ENCODE assay signal across 1 cellular context in the genomic region with DNA sequence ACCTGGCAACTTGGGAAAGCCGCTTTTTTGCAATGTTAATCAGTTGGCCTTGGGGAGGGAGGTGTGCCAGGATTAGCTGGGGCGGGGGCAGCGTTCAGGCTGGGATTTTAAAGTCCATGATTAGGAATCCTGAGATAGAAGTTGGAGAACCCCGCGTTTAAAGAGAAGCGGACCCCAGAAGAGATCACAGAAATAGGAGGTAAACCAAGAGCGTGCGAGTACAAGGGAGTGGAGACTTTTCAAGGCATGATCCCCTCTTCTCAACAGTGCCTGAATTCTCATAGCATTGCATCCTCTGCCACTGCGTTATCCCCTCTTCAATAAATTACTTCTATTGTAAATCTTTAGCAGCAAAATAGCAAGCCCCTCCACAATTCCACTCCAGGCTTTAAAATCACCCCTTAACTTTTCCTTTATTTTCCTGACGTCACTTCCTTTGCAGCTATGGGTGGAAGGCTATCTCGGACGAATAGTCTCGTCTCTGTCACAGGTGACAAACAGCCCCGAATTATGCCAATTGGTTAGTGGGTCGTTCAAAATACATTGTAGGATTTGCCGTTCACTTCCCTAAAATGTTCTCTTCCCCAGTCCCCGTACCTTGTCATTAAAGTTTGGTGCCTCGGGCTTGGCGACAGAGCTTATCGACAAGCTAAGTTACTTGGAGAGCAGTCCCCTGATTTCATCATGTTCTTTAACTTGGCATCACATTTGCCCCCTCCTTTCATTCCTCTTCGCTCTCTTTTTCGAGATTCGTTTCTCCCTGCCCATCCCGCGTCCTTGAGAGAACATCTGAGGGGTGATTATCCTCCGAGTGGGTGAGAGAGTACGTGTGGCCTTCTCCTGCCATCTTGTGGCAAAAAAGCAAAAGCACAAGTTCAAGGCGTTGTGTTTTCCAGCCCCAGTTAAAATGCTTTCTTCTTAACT.
A peak's percentile ranks its signal among the peaks of the same experiment; 100 is the strongest.
TF ChIP-seq lines count a peak whose summit lies in the region.

No MANE protein-coding gene starts in this region.

TF ChIP-seq in HepG2, 621 proteins besides CTCF, POLR2A, EP300 and RAD21 (continued from another document and continues in another):
- TF ChIP-seq CSRNP1 (CRISPR knock-in tag; IDR thresholded peaks at IDR 0.05): 0 out of 2 replicates have a peak, but pooled peaks have one; percentile 11
- TF ChIP-seq ZNF766 (CRISPR knock-in tag; IDR thresholded peaks at IDR 0.05; ENCODE audit: borderline replicate concordance): 0 out of 2 replicates have a peak, but pooled peaks have one; percentile 32
- no peak for TF ChIP-seq NFAT5 (CRISPR knock-in tag; IDR thresholded peaks at IDR 0.05)
- no peak for TF ChIP-seq GZF1 (CRISPR knock-in tag; IDR thresholded peaks at IDR 0.05)
- TF ChIP-seq, protein P1, sequence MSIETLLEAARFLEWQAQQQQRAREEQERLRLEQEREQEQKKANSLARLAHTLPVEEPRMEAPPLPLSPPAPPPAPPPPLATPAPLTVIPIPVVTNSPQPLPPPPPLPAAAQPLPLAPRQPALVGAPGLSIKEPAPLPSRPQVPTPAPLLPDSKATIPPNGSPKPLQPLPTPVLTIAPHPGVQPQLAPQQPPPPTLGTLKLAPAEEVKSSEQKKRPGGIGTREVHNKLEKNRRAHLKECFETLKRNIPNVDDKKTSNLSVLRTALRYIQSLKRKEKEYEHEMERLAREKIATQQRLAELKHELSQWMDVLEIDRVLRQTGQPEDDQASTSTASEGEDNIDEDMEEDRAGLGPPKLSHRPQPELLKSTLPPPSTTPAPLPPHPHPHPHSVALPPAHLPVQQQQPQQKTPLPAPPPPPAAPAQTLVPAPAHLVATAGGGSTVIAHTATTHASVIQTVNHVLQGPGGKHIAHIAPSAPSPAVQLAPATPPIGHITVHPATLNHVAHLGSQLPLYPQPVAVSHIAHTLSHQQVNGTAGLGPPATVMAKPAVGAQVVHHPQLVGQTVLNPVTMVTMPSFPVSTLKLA (IDR thresholded peaks at IDR 0.05): no peak
- no peak for TF ChIP-seq PAX8 (CRISPR knock-in tag; IDR thresholded peaks at IDR 0.05; ENCODE audit: borderline replicate concordance)
- no peak for TF ChIP-seq ZNF629 (CRISPR knock-in tag; conservative IDR thresholded peaks at IDR 0.05)
- no peak for TF ChIP-seq ZNF841 (CRISPR knock-in tag; IDR thresholded peaks at IDR 0.05; ENCODE audit: borderline replicate concordance)
- TF ChIP-seq RBM39 (IDR thresholded peaks at IDR 0.05; ENCODE audit: low read depth, low read length, poor library complexity, severe bottlenecking): no peak
- no peak for TF ChIP-seq AGO1 (IDR thresholded peaks at IDR 0.05; ENCODE audit: low read depth, low read length, poor library complexity, severe bottlenecking)
- TF ChIP-seq FOSL1 (CRISPR knock-in tag; IDR thresholded peaks at IDR 0.05; ENCODE audit: borderline replicate concordance): no peak
- no peak for TF ChIP-seq GMEB1 (CRISPR knock-in tag; IDR thresholded peaks at IDR 0.05; ENCODE audit: borderline replicate concordance)
- TF ChIP-seq SMC3 (IDR thresholded peaks at IDR 0.05; ENCODE audit: low read length): peak; percentile 89
- TF ChIP-seq USF2 (IDR thresholded peaks at IDR 0.05; ENCODE audit: low read depth, low read length): no peak
- TF ChIP-seq USF2 (CRISPR knock-in tag; IDR thresholded peaks at IDR 0.05; ENCODE audit: borderline replicate concordance): no peak
- peak; percentile 61 for TF ChIP-seq NFYC (CRISPR knock-in tag; IDR thresholded peaks at IDR 0.05)
- TF ChIP-seq THAP11 (CRISPR knock-in tag; IDR thresholded peaks at IDR 0.05): peak; percentile 71
- TF ChIP-seq KLF16 (CRISPR knock-in tag; IDR thresholded peaks at IDR 0.05): 0 out of 4 replicates have a peak, but pooled peaks of 1 of the 2 experiments have one; percentile 29
- TF ChIP-seq MED8 (CRISPR knock-in tag; IDR thresholded peaks at IDR 0.05; ENCODE audit: insufficient replicate concordance): no peak
- 0 out of 2 replicates have a peak, but pooled peaks have one; percentile 25 for TF ChIP-seq KAT7 (CRISPR knock-in tag; IDR thresholded peaks at IDR 0.05; ENCODE audit: borderline replicate concordance)
- TF ChIP-seq HNF1B (CRISPR knock-in tag; IDR thresholded peaks at IDR 0.05): peak; percentile 84
- no peak for TF ChIP-seq ZNF724P (CRISPR knock-in tag; IDR thresholded peaks at IDR 0.05; ENCODE audit: borderline replicate concordance)
- TF ChIP-seq, protein P2, sequence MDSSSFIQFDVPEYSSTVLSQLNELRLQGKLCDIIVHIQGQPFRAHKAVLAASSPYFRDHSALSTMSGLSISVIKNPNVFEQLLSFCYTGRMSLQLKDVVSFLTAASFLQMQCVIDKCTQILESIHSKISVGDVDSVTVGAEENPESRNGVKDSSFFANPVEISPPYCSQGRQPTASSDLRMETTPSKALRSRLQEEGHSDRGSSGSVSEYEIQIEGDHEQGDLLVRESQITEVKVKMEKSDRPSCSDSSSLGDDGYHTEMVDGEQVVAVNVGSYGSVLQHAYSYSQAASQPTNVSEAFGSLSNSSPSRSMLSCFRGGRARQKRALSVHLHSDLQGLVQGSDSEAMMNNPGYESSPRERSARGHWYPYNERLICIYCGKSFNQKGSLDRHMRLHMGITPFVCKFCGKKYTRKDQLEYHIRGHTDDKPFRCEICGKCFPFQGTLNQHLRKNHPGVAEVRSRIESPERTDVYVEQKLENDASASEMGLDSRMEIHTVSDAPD (CRISPR knock-in tag; IDR thresholded peaks at IDR 0.05): no peak
- TF ChIP-seq ZNF274 (CRISPR knock-in tag; IDR thresholded peaks at IDR 0.05): no peak
- peak; percentile 39; the same call in 1 of the 2 replicates for TF ChIP-seq SP2 (CRISPR knock-in tag; IDR thresholded peaks at IDR 0.05)
- TF ChIP-seq TBP (CRISPR knock-in tag; IDR thresholded peaks at IDR 0.05): no peak
- TF ChIP-seq ZNF367 (CRISPR knock-in tag; IDR thresholded peaks at IDR 0.05; ENCODE audit: borderline replicate concordance): no peak
- peak; percentile 66; the same call in 1 of the 2 replicates for TF ChIP-seq HDAC1 (CRISPR knock-in tag; IDR thresholded peaks at IDR 0.05)
- TF ChIP-seq HOXA9 (CRISPR knock-in tag; IDR thresholded peaks at IDR 0.05; ENCODE audit: borderline replicate concordance): no peak
- peak; percentile 41 for TF ChIP-seq SMAD3 (CRISPR knock-in tag; IDR thresholded peaks at IDR 0.05)
- peak; percentile 50; the same call in 1 of the 2 replicates for TF ChIP-seq MYPOP (CRISPR knock-in tag; IDR thresholded peaks at IDR 0.05)
- TF ChIP-seq SALL2 (CRISPR knock-in tag; IDR thresholded peaks at IDR 0.05): no peak; the same call in 1 of the 2 replicates
- no peak; the same call in 1 of the 2 replicates for TF ChIP-seq ZBTB10 (CRISPR knock-in tag; IDR thresholded peaks at IDR 0.05; ENCODE audit: borderline replicate concordance)
- no peak for TF ChIP-seq ZNF292 (CRISPR knock-in tag; IDR thresholded peaks at IDR 0.05; ENCODE audit: borderline replicate concordance, low read depth)
